ENCODE assay signal across 8 cellular contexts in genomic region chr12:107355612-107356011, GRCh38.
"Had no signal": no experiment of that assay in that cellular context is flagged by ENCODE, and none has a peak within 500 bp of the region (broad histone marks: within the 10 kb centered on the region; RNA-seq: fewer than 3 reads in every experiment).

No MANE protein-coding gene starts in this region.

- H2AFZ ChIP-seq: GM23248 had no signal

- ATAC-seq: K562 had no signal

- H3K27ac ChIP-seq: GM23248 had no signal

- FAIRE-seq: HTR-8/SVneo, K562 had no signal

- DNase-seq: GM23248, GOT3, H7, HFFc6, KG1 had no signal

- H3K36me3 ChIP-seq: HAP-1 had no signal

- H3K9ac ChIP-seq: GM23248 had no signal

- H3K4me3 ChIP-seq: GM23248, HAP-1, K562 had no signal

- H3K4me1 ChIP-seq: HAP-1 had no signal

- H3K9me3 ChIP-seq: HAP-1 had no signal
